ENCODE assay signal across 9 cellular contexts in genomic region chr11:28529540-28530410, GRCh38.
DNase-seq lines count a peak whose midpoint lies in the region; ATAC-seq, FAIRE-seq and TF ChIP-seq lines count a peak whose summit lies in the region.
"Had no signal": no experiment of that assay in that cellular context is flagged by ENCODE, and none has a peak within 500 bp of the region (broad histone marks: within the 10 kb centered on the region; RNA-seq: fewer than 3 reads in every experiment).

No MANE protein-coding gene starts in this region.

- H3K9me3 ChIP-seq in testis, result no peaks in the 10 kb centered on the region
- no peaks in the 10 kb centered on the region for H3K9me3 ChIP-seq in naive thymus-derived CD4-positive, alpha-beta T cell (ENCODE audit: control insufficient read depth in 2 of 3, low read length in 3 of 3)

- no peak overlapping the region for H3K4me3 Mint-ChIP-seq in stimulated activated effector memory CD8-positive, alpha-beta T cell treated with anti-CD3 and anti-CD28 coated beads, Interleukin-12 subunit alpha, Interleukin-12 subunit beta, amount 100 ng/mL, for 72 hours
- H3K4me3 Mint-ChIP-seq in naive thymus-derived CD4-positive, alpha-beta T cell, result no peak overlapping the region

- H3K4me1 ChIP-seq in testis, result no peaks in the 10 kb centered on the region
- H3K4me1 ChIP-seq in naive thymus-derived CD4-positive, alpha-beta T cell (ENCODE audit: control insufficient read depth in 2 of 2, insufficient read depth in 2 of 2, low read length in 2 of 2), result no peaks in the 10 kb centered on the region

- no peak for TF ChIP-seq POLR2A in testis (IDR thresholded peaks at IDR 0.05)
- TF ChIP-seq POLR2A in lower leg skin (IDR thresholded peaks at IDR 0.05), result no peak

- FAIRE-seq in RCC 7860 (lab: Jason Lieb, UNC), result peak; percentile 24

- WGBS in testis, 2 donors, result 60 to 61% methylated on average over 3 of the region's 3 CpGs
- 52 to 54% methylated on average over 3 of the region's 3 CpGs for WGBS in lower leg skin, 2 donors

- no peak overlapping the region for H3K4me3 ChIP-seq in foreskin fibroblast (ENCODE audit: low read depth in 1 of 2, low read length in 2 of 2)
- no peak overlapping the region for H3K4me3 ChIP-seq in testis
- no peak overlapping the region for H3K4me3 ChIP-seq in lower leg skin (ENCODE audit: low read depth, poor library complexity, severe bottlenecking)
- no peak overlapping the region for H3K4me3 ChIP-seq in naive thymus-derived CD4-positive, alpha-beta T cell (ENCODE audit: low read length)
- H3K4me3 ChIP-seq: lung had no signal

- CTCF ChIA-PET in naive thymus-derived CD4-positive, alpha-beta T cell (lab: Charles Lee), result no interaction called here

- H3K9me3 Mint-ChIP-seq in stimulated activated effector memory CD8-positive, alpha-beta T cell treated with anti-CD3 and anti-CD28 coated beads, Interleukin-12 subunit alpha, Interleukin-12 subunit beta, amount 100 ng/mL, for 72 hours, result peaks cover 7% of the 10 kb centered on the region
- H3K9me3 Mint-ChIP-seq in naive thymus-derived CD4-positive, alpha-beta T cell, result peaks cover 4 to 19% (median 10%) of the 10 kb centered on the region in 11 donors

- H3K27ac ChIP-seq in testis, result no peak overlapping the region
- no peak overlapping the region for H3K27ac ChIP-seq in naive thymus-derived CD4-positive, alpha-beta T cell (ENCODE audit: low read depth, low read length)

- no peaks in the 10 kb centered on the region for H3K36me3 Mint-ChIP-seq in stimulated activated effector memory CD8-positive, alpha-beta T cell treated with anti-CD3 and anti-CD28 coated beads, Interleukin-12 subunit alpha, Interleukin-12 subunit beta, amount 100 ng/mL, for 72 hours
- peaks cover 0 to 8% (median 3%) of the 10 kb centered on the region in 5 donors for H3K36me3 Mint-ChIP-seq in naive thymus-derived CD4-positive, alpha-beta T cell

- no peak overlapping the region for H3K27ac Mint-ChIP-seq in stimulated activated effector memory CD8-positive, alpha-beta T cell treated with anti-CD3 and anti-CD28 coated beads, Interleukin-12 subunit alpha, Interleukin-12 subunit beta, amount 100 ng/mL, for 72 hours
- H3K27ac Mint-ChIP-seq in naive thymus-derived CD4-positive, alpha-beta T cell, result no peak overlapping the region

- H3K27me3 Mint-ChIP-seq in naive thymus-derived CD4-positive, alpha-beta T cell, result no peaks in the 10 kb centered on the region

- no peaks in the 10 kb centered on the region for H3K4me1 Mint-ChIP-seq in stimulated activated effector memory CD8-positive, alpha-beta T cell treated with anti-CD3 and anti-CD28 coated beads, Interleukin-12 subunit alpha, Interleukin-12 subunit beta, amount 100 ng/mL, for 72 hours
- no peaks in the 10 kb centered on the region for H3K4me1 Mint-ChIP-seq in naive thymus-derived CD4-positive, alpha-beta T cell

- H3K36me3 ChIP-seq in testis (ENCODE audit: low read depth, missing control alignments), result no peaks in the 10 kb centered on the region
- no peaks in the 10 kb centered on the region for H3K36me3 ChIP-seq in naive thymus-derived CD4-positive, alpha-beta T cell (ENCODE audit: control insufficient read depth in 2 of 3, insufficient read depth in 3 of 3, low read length in 3 of 3)

- DNase-seq in DMS53 (lab: John Stamatoyannopoulos, UW) (peak; percentile 64), HS-5 (ENCODE audit: low read depth) (peak; percentile 35), RCC 7860 (ENCODE audit: low spot score) (peak; percentile 15), foreskin fibroblast (peak; percentile 47 to 77), testis (no peak), lower leg skin (ENCODE audit: low spot score in 2 of 2) (no peak)
- no peak for DNase-seq in stimulated activated effector memory CD8-positive, alpha-beta T cell treated with anti-CD3 and anti-CD28 coated beads, Interleukin-12 subunit alpha, Interleukin-12 subunit beta, amount 100 ng/mL, for 72 hours (ENCODE audit: low spot score in 2 of 2)
- DNase-seq in naive thymus-derived CD4-positive, alpha-beta T cell, result no peak

- ATAC-seq in stimulated activated effector memory CD8-positive, alpha-beta T cell treated with anti-CD3 and anti-CD28 coated beads, Interleukin-12 subunit alpha, Interleukin-12 subunit beta, amount 100 ng/mL, for 72 hours, result no peak
- no peak for ATAC-seq in naive thymus-derived CD4-positive, alpha-beta T cell

- peak; percentile 10 for TF ChIP-seq CTCF in foreskin fibroblast (IDR thresholded peaks at IDR 0.05; ENCODE audit: low read depth, low read length)
- TF ChIP-seq CTCF in testis (IDR thresholded peaks at IDR 0.05), result peak in 2 of 3 experiments; percentile 23 to 40
- no peak for TF ChIP-seq CTCF in lower leg skin (IDR thresholded peaks at IDR 0.05)

- H3K27me3 ChIP-seq in testis, result no peaks in the 10 kb centered on the region
- no peaks in the 10 kb centered on the region for H3K27me3 ChIP-seq in naive thymus-derived CD4-positive, alpha-beta T cell (ENCODE audit: control insufficient read depth in 2 of 2, insufficient read depth in 2 of 2, low read length in 2 of 2)

- POLR2A ChIA-PET in naive thymus-derived CD4-positive, alpha-beta T cell (lab: Charles Lee), result no interaction called here

- intact Hi-C loops in testis (cut with DNase I; ENCODE audit: low total_unique reads), result no loop called here
- intact Hi-C loops in lower leg skin (cut with DNase I; ENCODE audit: low total_unique reads), result no loop called here
- intact Hi-C loops in naive thymus-derived CD4-positive, alpha-beta T cell (cut with micrococcal nuclease), result loop anchor here (2.0 to 5.0 kb wide), 2 partner anchors 692 to 831 kb away; no protein-coding TSS in a partner anchor

Comparison
In these comparisons a context has a peak if more than half of its experiments do, and no peak if none do; other contexts are left out.
1. DNase-seq: peak in DMS53 (single experiment), HS-5 (single experiment), RCC 7860 (single experiment) and foreskin fibroblast (2 of 2); none in testis (single experiment), lower leg skin (0 of 2), stimulated activated effector memory CD8-positive, alpha-beta T cell treated with anti-CD3 and anti-CD28 coated beads, Interleukin-12 subunit alpha, Interleukin-12 subunit beta, amount 100 ng/mL, for 72 hours (0 of 2) and naive thymus-derived CD4-positive, alpha-beta T cell (0 of 9).
2. CTCF ChIP-seq: peak in foreskin fibroblast (single experiment) and testis (2 of 3); none in lower leg skin (0 of 3).
3. intact Hi-C loops: an anchor here in naive thymus-derived CD4-positive, alpha-beta T cell (2.0 to 5.0 kb wide); none called in testis and lower leg skin.